In genomic region chr20:1934162-1934561, GRCh38 we compare ENCODE assay signal across 12 cellular contexts. TPM values are rescaled to one million over a fixed set of nuclear protein-coding genes. Genes with fewer than 3 reads are reported as not detected.
A peak's percentile ranks its signal among the peaks of the same experiment; 100 is the strongest.
DNase-seq lines count a peak whose midpoint lies in the region; ATAC-seq and TF ChIP-seq lines count a peak whose summit lies in the region.
"Had no signal": no experiment of that assay in that cellular context is flagged by ENCODE, and none has a peak within 500 bp of the region (broad histone marks: within the 10 kb centered on the region; RNA-seq: fewer than 3 reads in every experiment).

No MANE protein-coding gene starts in this region.

- TF ChIP-seq CTCF in coronary artery (IDR thresholded peaks at IDR 0.05) (no peak), left lung (IDR thresholded peaks at IDR 0.05) (no peak)

- H3K9me3 ChIP-seq in left lung: no peaks in the 10 kb centered on the region

- DNase-seq in Right ventricle myocardium inferior (ENCODE audit: missing footprints) (no peak), cardiac septum (ENCODE audit: low spot score) (no peak), coronary artery (ENCODE audit: low spot score) (no peak), left lung (no peak), NCI-H345 (lab: John Stamatoyannopoulos, UW) (no peak), NCI-H526 treated with DMSO at 0.1 percent for 48 hours (lab: John Stamatoyannopoulos, UW) (no peak)
- DNase-seq: activated CD8-positive, alpha-beta memory T cell treated with anti-CD3 and anti-CD28 coated beads, Interleukin-2, amount 50 U/mL, for 4 hours; erythroblast; stimulated activated CD4-positive, alpha-beta T cell treated with anti-CD3 and anti-CD28 coated beads, Interleukin-2, amount 100 ng/mL, for 24 hours; stimulated activated naive CD4-positive, alpha-beta T cell had no signal

- peaks cover 0 to 73% of the 10 kb centered on the region in 2 donors for H3K36me3 ChIP-seq in left lung

- ATAC-seq in Right ventricle myocardium inferior (peak; percentile 62), left lung (peak; percentile 51), GM19395 (IDR thresholded peaks at IDR 0.05; ENCODE audit: unreplicated experiment) (no peak), GM21381 (IDR thresholded peaks at IDR 0.05; ENCODE audit: unreplicated experiment) (no peak)

- H3K27me3 ChIP-seq in left lung: peaks cover 0 to 58% of the 10 kb centered on the region in 2 donors

- H3K27ac ChIP-seq in coronary artery (peak overlapping the region; percentile 60 to 84), left lung (peak overlapping the region in 1 of 2 donors; percentile 35)

- H3K4me1 ChIP-seq in left lung: peaks cover 0 to 50% of the 10 kb centered on the region in 2 donors

- intact Hi-C loops in Right ventricle myocardium inferior (cut with DNase I): loop anchor here (5.0 to 10.0 kb wide), 3 partner anchors 37 to 211 kb away; partner anchors contain the start of gene SIRPA
- intact Hi-C loops in cardiac septum (cut with DNase I): loop anchor here (2.0 kb wide), 1 partner anchor 117 kb away; no protein-coding TSS in a partner anchor
- intact Hi-C loops in left lung (cut with DNase I): no loop called here

- H3K4me3 ChIP-seq in coronary artery (peak overlapping the region; percentile 5), left lung (no peak overlapping the region)

RNA-seq across cellular contexts. Expression of gene SIRPA, which starts 39.0 kb away (rescaled TPM):
- 20.9 TPM for total RNA-seq in Right ventricle myocardium inferior
- 45.8 TPM for total RNA-seq in cardiac septum
- total RNA-seq in left lung: 100 to 1,000 TPM in 1 of 2 donors, 10 to 100 TPM in 1; 43.9 to 102 TPM

RNA-seq across cellular contexts. Expression of gene PDYN, which starts 59.7 kb away (rescaled TPM):
- not detected for total RNA-seq in Right ventricle myocardium inferior
- not detected for total RNA-seq in cardiac septum
- total RNA-seq in left lung: not detected

Comparison
In these comparisons a context has a peak if more than half of its experiments do, and no peak if none do; other contexts are left out.
1. ATAC-seq: peak in Right ventricle myocardium inferior (single experiment) and left lung (single experiment); none in GM19395 (single experiment) and GM21381 (single experiment).
2. intact Hi-C loops: an anchor here in Right ventricle myocardium inferior (5.0 to 10.0 kb wide) and cardiac septum (2.0 kb wide); none called in left lung.